Comparison of ENCODE assay signal across 8 cellular contexts in the genomic region with DNA sequence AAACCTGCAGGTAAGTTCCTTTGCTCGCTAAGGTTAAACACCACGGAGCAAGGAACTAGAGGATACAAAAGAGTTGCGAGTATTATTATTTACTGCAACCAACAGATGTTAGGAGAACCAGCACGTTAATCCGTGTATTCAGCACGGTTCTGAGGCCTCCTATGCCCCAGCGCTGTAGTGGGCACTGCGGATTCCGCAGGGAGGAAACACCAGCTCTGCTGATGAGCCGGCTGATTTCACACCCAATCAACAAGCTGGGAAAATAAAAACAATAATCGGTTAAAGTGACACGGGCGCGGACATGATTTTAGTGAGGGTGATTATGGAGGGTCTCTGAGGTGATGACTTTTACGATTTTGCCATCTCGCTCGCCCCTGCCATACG. TPM values are rescaled to one million over a fixed set of nuclear protein-coding genes. Genes with fewer than 3 reads are reported as not detected.
DNase-seq lines count a peak whose midpoint lies in the region; ATAC-seq and TF ChIP-seq lines count a peak whose summit lies in the region.

No MANE protein-coding gene starts in this region.

- no peak for ATAC-seq in esophagus mucosa

- no peak overlapping the region for H3K27ac Mint-ChIP-seq in activated T-helper 2 cell treated with anti-CD3 and anti-CD28 coated beads, Interferon-gamma antibody, Interleukin-2, Interleukin-4, amounts not matched to agents 10 μg/mL and 5 μg/mL and 100 μg/mL, durations not matched to agents 14 hours and 24 hours and 36 hours

- H3K4me1 Mint-ChIP-seq in activated T-helper 2 cell treated with anti-CD3 and anti-CD28 coated beads, Interferon-gamma antibody, Interleukin-2, Interleukin-4, amounts not matched to agents 10 μg/mL and 5 μg/mL and 100 μg/mL, durations not matched to agents 14 hours and 24 hours and 36 hours (ENCODE audit: low read depth), result peaks cover 18% of the 10 kb centered on the region

- peak overlapping the region; percentile 86 to 90 (median 86) for H3K27ac ChIP-seq in stomach

- peak overlapping the region; percentile 55 for H3K4me3 ChIP-seq in iPS-18c (ENCODE audit: insufficient read depth, low read depth, low read length)
- H3K4me3 ChIP-seq in stomach, result peak overlapping the region; percentile 67 to 78 (median 71)

- no peaks in the 10 kb centered on the region for H3K9me3 Mint-ChIP-seq in activated T-helper 2 cell treated with anti-CD3 and anti-CD28 coated beads, Interferon-gamma antibody, Interleukin-2, Interleukin-4, amounts not matched to agents 10 μg/mL and 5 μg/mL and 100 μg/mL, durations not matched to agents 14 hours and 24 hours and 36 hours

- no peaks in the 10 kb centered on the region for H3K36me3 Mint-ChIP-seq in activated T-helper 2 cell treated with anti-CD3 and anti-CD28 coated beads, Interferon-gamma antibody, Interleukin-2, Interleukin-4, amounts not matched to agents 10 μg/mL and 5 μg/mL and 100 μg/mL, durations not matched to agents 14 hours and 24 hours and 36 hours (ENCODE audit: low read depth)

- 42 to 54% (median 51%) methylated on average over 18 of the region's 18 CpGs for WGBS in stomach, 5 donors

- intact Hi-C loops in activated T-helper 2 cell treated with anti-CD3 and anti-CD28 coated beads, Interferon-gamma antibody, Interleukin-2, Interleukin-4, amounts not matched to agents 10 μg/mL and 5 μg/mL and 100 μg/mL, durations not matched to agents 14 hours and 24 hours and 36 hours (cut with micrococcal nuclease), result loop anchor here (2.0 to 10.0 kb wide), 3 partner anchors 101 to 289 kb away; a partner anchor contains a TSS
- intact Hi-C loops in stomach (cut with DNase I; ENCODE audit: low total_unique reads), result no loop called here

- no peak for TF ChIP-seq POLR2A in stomach (IDR thresholded peaks at IDR 0.05)

- H3K4me1 ChIP-seq in stomach, result peaks cover 7 to 49% (median 45%) of the 10 kb centered on the region in 4 donors

- no peak for TF ChIP-seq CTCF in stomach (IDR thresholded peaks at IDR 0.05)

- no peaks in the 10 kb centered on the region for H3K27me3 ChIP-seq in stomach

- no peak for TF ChIP-seq EP300 in stomach (IDR thresholded peaks at IDR 0.05)

- H3K4me3 Mint-ChIP-seq in activated T-helper 2 cell treated with anti-CD3 and anti-CD28 coated beads, Interferon-gamma antibody, Interleukin-2, Interleukin-4, amounts not matched to agents 10 μg/mL and 5 μg/mL and 100 μg/mL, durations not matched to agents 14 hours and 24 hours and 36 hours (ENCODE audit: low read depth), result peak overlapping the region; percentile 73

- no peaks in the 10 kb centered on the region for H3K36me3 ChIP-seq in stomach

- H3K27me3 Mint-ChIP-seq in activated T-helper 2 cell treated with anti-CD3 and anti-CD28 coated beads, Interferon-gamma antibody, Interleukin-2, Interleukin-4, amounts not matched to agents 10 μg/mL and 5 μg/mL and 100 μg/mL, durations not matched to agents 14 hours and 24 hours and 36 hours (ENCODE audit: low read depth), result peaks cover 12% of the 10 kb centered on the region

- peak; percentile 79 for DNase-seq in DMS53 (lab: John Stamatoyannopoulos, UW)
- no peak for DNase-seq in DMS53 treated with DMSO at 0.1 percent for 48 hours (lab: John Stamatoyannopoulos, UW; ENCODE audit: unreplicated experiment)
- no peak for DNase-seq in activated T-helper 2 cell treated with anti-CD3 and anti-CD28 coated beads, Interferon-gamma antibody, Interleukin-2, Interleukin-4, amounts not matched to agents 10 μg/mL and 5 μg/mL and 100 μg/mL, durations not matched to agents 14 hours and 24 hours and 36 hours (ENCODE audit: low spot score)
- no peak for DNase-seq in stomach
- no peak for DNase-seq in NCI-H2171 (lab: John Stamatoyannopoulos, UW)
- no peak for DNase-seq in GF-D8 (lab: John Stamatoyannopoulos, UW)

- H3K9me3 ChIP-seq in iPS-18c (ENCODE audit: control insufficient read depth, insufficient read depth, low read length), result no peaks in the 10 kb centered on the region
- no peaks in the 10 kb centered on the region for H3K9me3 ChIP-seq in stomach

RNA-seq across cellular contexts. Expression of a gene that starts 0.7 kb away (rescaled TPM):
- 5.6 and 7.1 TPM in 2 replicates for total RNA-seq in activated T-helper 2 cell treated with anti-CD3 and anti-CD28 coated beads, Interferon-gamma antibody, Interleukin-2, Interleukin-4, amounts not matched to agents 10 μg/mL and 5 μg/mL and 100 μg/mL, durations not matched to agents 14 hours and 24 hours and 36 hours
- total RNA-seq in stomach (100 to 1,000 TPM in 1 of 5 donors, 10 to 100 TPM in 4; 11.9 to 203 (median 35.6) TPM), esophagus mucosa (4.8 TPM)
- polyA plus RNA-seq in stomach, result 10 to 100 TPM in 2 of 3 donors, 1 to 10 TPM in 1; 7.1 to 18.6 (median 16.8) TPM

RNA-seq across cellular contexts. Expression of a gene that starts 37.0 kb away (rescaled TPM):
- total RNA-seq in activated T-helper 2 cell treated with anti-CD3 and anti-CD28 coated beads, Interferon-gamma antibody, Interleukin-2, Interleukin-4, amounts not matched to agents 10 μg/mL and 5 μg/mL and 100 μg/mL, durations not matched to agents 14 hours and 24 hours and 36 hours, result not detected in 2 replicates
- not detected for total RNA-seq in stomach
- polyA plus RNA-seq in stomach, result not detected
- total RNA-seq in esophagus mucosa, result not detected
